Comparison of ENCODE assay signal across 9 cellular contexts in the genomic region with DNA sequence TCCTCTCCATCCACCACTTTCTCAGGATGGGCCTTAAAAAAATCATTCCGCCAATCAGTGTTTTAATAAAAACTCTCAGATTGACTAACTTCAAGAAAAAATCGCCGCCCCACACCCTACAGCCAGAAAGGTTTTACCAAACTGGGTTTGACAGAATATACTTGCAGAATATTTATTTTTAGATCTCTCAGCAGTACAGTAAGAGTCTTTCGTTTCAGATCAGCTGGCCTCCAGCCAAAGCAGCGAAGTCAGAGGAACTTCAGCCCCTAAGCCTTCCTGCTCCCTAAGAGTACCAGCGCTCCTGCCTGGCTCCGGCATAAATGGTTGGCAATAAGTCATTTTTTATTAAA. TPM values are rescaled to one million over a fixed set of nuclear protein-coding genes. Genes with fewer than 3 reads are reported as not detected.
DNase-seq lines count a peak whose midpoint lies in the region; ATAC-seq and TF ChIP-seq lines count a peak whose summit lies in the region.
"Had no signal": no experiment of that assay in that cellular context is flagged by ENCODE, and none has a peak within 500 bp of the region (broad histone marks: within the 10 kb centered on the region; RNA-seq: fewer than 3 reads in every experiment).

No MANE protein-coding gene starts in this region.

- H3K36me3 ChIP-seq in muscle layer of duodenum (ENCODE audit: control insufficient read depth in 1 of 2, insufficient read depth in 2 of 2, low read length in 2 of 2), result peaks cover 23 to 28% of the 10 kb centered on the region in 2 donors
- H3K36me3 ChIP-seq in upper lobe of right lung, result peaks cover 64% of the 10 kb centered on the region

- intact Hi-C loops in upper lobe of right lung (cut with DNase I), result no loop called here

- H3K4me1 ChIP-seq in muscle layer of duodenum (ENCODE audit: control insufficient read depth in 1 of 2, insufficient read depth in 2 of 2, low read length in 2 of 2) (peaks cover 6 to 25% of the 10 kb centered on the region in 2 donors), upper lobe of right lung (peaks cover 38% of the 10 kb centered on the region)

- H3K4me3 ChIP-seq in HFF-Myc (replicated peaks; ENCODE audit: low read depth, low read length) (no peak overlapping the region), coronary artery (peak overlapping the region; percentile 56), muscle layer of duodenum (ENCODE audit: low read depth in 1 of 2, low read length in 2 of 2) (peak overlapping the region in 1 of 2 donors; percentile 52), upper lobe of right lung (no peak overlapping the region)

- DNase-seq in DMS 273 (lab: John Stamatoyannopoulos, UW; ENCODE audit: unreplicated experiment) (peak; percentile 23), DMS 273 treated with DMSO at 0.1 percent for 48 hours (lab: John Stamatoyannopoulos, UW) (no peak), HFF-Myc (ENCODE audit: extremely low read depth, low read depth) (peak; percentile 10), NCI-H2029 treated with DMSO at 0.1 percent for 48 hours (lab: John Stamatoyannopoulos, UW) (peak; percentile 13), coronary artery (ENCODE audit: low spot score) (no peak), upper lobe of right lung (peak; percentile 79), NCI-H2227 (lab: John Stamatoyannopoulos, UW; ENCODE audit: unreplicated experiment) (no peak)

- peak; percentile 42 for ATAC-seq in upper lobe of right lung

- no peaks in the 10 kb centered on the region for H3K9me3 ChIP-seq in muscle layer of duodenum (ENCODE audit: control insufficient read depth in 1 of 2, low read length in 2 of 2)
- no peaks in the 10 kb centered on the region for H3K9me3 ChIP-seq in upper lobe of right lung

- no peaks in the 10 kb centered on the region for H3K27me3 ChIP-seq in muscle layer of duodenum (ENCODE audit: low read depth, low read length)
- H3K27me3 ChIP-seq in upper lobe of right lung, result no peaks in the 10 kb centered on the region

- TF ChIP-seq CTCF in HFF-Myc (IDR thresholded peaks at IDR 0.05; ENCODE audit: low read depth, low read length, missing control alignments), result no peak
- no peak for TF ChIP-seq CTCF in coronary artery (IDR thresholded peaks at IDR 0.05)
- TF ChIP-seq CTCF in upper lobe of right lung (IDR thresholded peaks at IDR 0.05), result no peak

- H3K27ac ChIP-seq in coronary artery (peak overlapping the region; percentile 72 to 81), muscle layer of duodenum (ENCODE audit: low read length) (peak overlapping the region; percentile 72), upper lobe of right lung (peak overlapping the region; percentile 72)
- H3K27ac ChIP-seq: 22Rv1 had no signal

RNA-seq across cellular contexts. Expression of a gene that starts 24.7 kb away (rescaled TPM):
- total RNA-seq in upper lobe of right lung, result 18.1 TPM

Comparison
In these comparisons a context has a peak if more than half of its experiments do, and no peak if none do; other contexts are left out.
1. DNase-seq: peak in DMS 273 (single experiment), HFF-Myc (single experiment), NCI-H2029 treated with DMSO at 0.1 percent for 48 hours (single experiment) and upper lobe of right lung (single experiment); none in DMS 273 treated with DMSO at 0.1 percent for 48 hours (single experiment), coronary artery (single experiment) and NCI-H2227 (single experiment).
2. Peak in every context shown above with its lines, with median percentiles within 50 percentile points of each other: H3K27ac ChIP-seq.